ENCODE assay signal across 11 cellular contexts in genomic region chr14:93533864-93534263, GRCh38.
DNase-seq lines count a peak whose midpoint lies in the region; ATAC-seq, FAIRE-seq and TF ChIP-seq lines count a peak whose summit lies in the region.
"Had no signal": no experiment of that assay in that cellular context is flagged by ENCODE, and none has a peak within 500 bp of the region (broad histone marks: within the 10 kb centered on the region; RNA-seq: fewer than 3 reads in every experiment).

No MANE protein-coding gene starts in this region.

- H3K4me1 Mint-ChIP-seq in Caco-2 (ENCODE audit: low read depth, unreplicated experiment) = no peaks in the 10 kb centered on the region
- H3K4me1 Mint-ChIP-seq: activated CD4-positive, alpha-beta T cell treated with anti-CD3 and anti-CD28 coated beads, Interleukin-2, amount 10 ng/mL, durations not matched to agents 7 days and 5 days had no signal

- no peak overlapping the region for H3K27ac Mint-ChIP-seq in Caco-2 (ENCODE audit: unreplicated experiment)
- H3K27ac Mint-ChIP-seq: activated CD4-positive, alpha-beta T cell treated with anti-CD3 and anti-CD28 coated beads, Interleukin-2, amount 10 ng/mL, durations not matched to agents 7 days and 5 days had no signal

- no peak overlapping the region for H3K4me3 Mint-ChIP-seq in Caco-2 (ENCODE audit: unreplicated experiment)
- H3K4me3 Mint-ChIP-seq: activated CD4-positive, alpha-beta T cell treated with anti-CD3 and anti-CD28 coated beads, Interleukin-2, amount 10 ng/mL, durations not matched to agents 7 days and 5 days had no signal

- POLR2A ChIA-PET in Caco-2 (lab: Charles Lee) = no interaction called here

- no peaks in the 10 kb centered on the region for H3K9me3 ChIP-seq in Caco-2
- H3K9me3 ChIP-seq: body of pancreas had no signal

- no peaks in the 10 kb centered on the region for H3K9me3 Mint-ChIP-seq in Caco-2 (ENCODE audit: unreplicated experiment)
- H3K9me3 Mint-ChIP-seq: activated CD4-positive, alpha-beta T cell treated with anti-CD3 and anti-CD28 coated beads, Interleukin-2, amount 10 ng/mL, durations not matched to agents 7 days and 5 days had no signal

- intact Hi-C loops in left ventricle myocardium superior (cut with micrococcal nuclease) (no loop called here), Caco-2 (cut with micrococcal nuclease; ENCODE audit: unreplicated experiment) (no loop called here)

- H3K27me3 ChIP-seq in HL-60 (ENCODE audit: insufficient read depth, poor library complexity, severe bottlenecking) = no peaks in the 10 kb centered on the region
- no peaks in the 10 kb centered on the region for H3K27me3 ChIP-seq in Caco-2 (replicated peaks; ENCODE audit: control insufficient read depth, insufficient read depth, low read length)
- H3K27me3 ChIP-seq: body of pancreas had no signal

- H3K27ac ChIP-seq in HL-60 (replicated peaks) = no peak overlapping the region
- no peak overlapping the region for H3K27ac ChIP-seq in caudate nucleus (ENCODE audit: low read depth, low read length)
- H3K27ac ChIP-seq: body of pancreas had no signal

- no peak for DNase-seq in GM18507 (ENCODE audit: extremely low spot score, insufficient read length, low read depth)
- peak; percentile 8 to 36 for DNase-seq in HL-60 (ENCODE audit: low read depth in 1 of 2, low spot score in 1 of 2)
- DNase-seq in left ventricle myocardium superior = no peak
- DNase-seq in NCI-H510A treated with DMSO at 0.1 percent for 48 hours (lab: John Stamatoyannopoulos, UW) = no peak
- no peak for DNase-seq in caudate nucleus (lab: John Stamatoyannopoulos, UW)
- DNase-seq in activated CD4-positive, alpha-beta T cell treated with anti-CD3 and anti-CD28 coated beads, Interleukin-2, amount 50 U/mL, for 1 hour = no peak
- no peak for DNase-seq in Caco-2
- DNase-seq: activated CD4-positive, alpha-beta T cell treated with anti-CD3 and anti-CD28 coated beads, Interleukin-2, amount 10 ng/mL, durations not matched to agents 7 days and 5 days; NCI-H345 had no signal

- H3K4me1 ChIP-seq in Caco-2 = no peaks in the 10 kb centered on the region
- H3K4me1 ChIP-seq: body of pancreas had no signal

- CTCF ChIA-PET in Caco-2 (lab: Charles Lee) = no interaction called here

- H3K27me3 Mint-ChIP-seq in Caco-2 (ENCODE audit: insufficient read depth, unreplicated experiment) = peaks cover 17% of the 10 kb centered on the region

- H3K4me3 ChIP-seq in HL-60 (replicated peaks; ENCODE audit: insufficient read depth, low read length) = no peak overlapping the region
- no peak overlapping the region for H3K4me3 ChIP-seq in Caco-2 (ENCODE audit: low read depth, low read length)
- H3K4me3 ChIP-seq: body of pancreas had no signal

- no peaks in the 10 kb centered on the region for H3K36me3 ChIP-seq in Caco-2 (ENCODE audit: control insufficient read depth, insufficient read depth, low read length)

- no TSS peak for BruUV-seq in Caco-2 (replicated peaks; lab: Mats Ljungman, UMichigan)

- TF ChIP-seq CTCF in HL-60 (IDR thresholded peaks at IDR 0.05; ENCODE audit: insufficient read depth, low read length) = no peak
- TF ChIP-seq CTCF in Caco-2 (IDR thresholded peaks at IDR 0.05; ENCODE audit: insufficient read depth in 1 of 2, low read depth in 1 of 2, low read length in 1 of 2, severe bottlenecking in 1 of 2, unreplicated experiment in 1 of 2) = no peak

- peak; percentile 95 for FAIRE-seq in GM18507 (lab: Jason Lieb, UNC)

- no peaks in the 10 kb centered on the region for H3K36me3 Mint-ChIP-seq in Caco-2 (ENCODE audit: insufficient read depth, unreplicated experiment)

- peak; percentile 69 for ATAC-seq in GM21723 (IDR thresholded peaks at IDR 0.05; ENCODE audit: unreplicated experiment)
- peak; percentile 62 for ATAC-seq in left ventricle myocardium superior
- ATAC-seq: body of pancreas had no signal

Comparison
In these comparisons a context has a peak if more than half of its experiments do, and no peak if none do; other contexts are left out.
1. DNase-seq: peak in HL-60 (2 of 2); none in GM18507 (single experiment), left ventricle myocardium superior (single experiment), NCI-H510A treated with DMSO at 0.1 percent for 48 hours (single experiment), caudate nucleus (0 of 61), activated CD4-positive, alpha-beta T cell treated with anti-CD3 and anti-CD28 coated beads, Interleukin-2, amount 50 U/mL, for 1 hour (single experiment) and Caco-2 (0 of 2).